8 cellular contexts compared by ENCODE assay signal in the genomic region with DNA sequence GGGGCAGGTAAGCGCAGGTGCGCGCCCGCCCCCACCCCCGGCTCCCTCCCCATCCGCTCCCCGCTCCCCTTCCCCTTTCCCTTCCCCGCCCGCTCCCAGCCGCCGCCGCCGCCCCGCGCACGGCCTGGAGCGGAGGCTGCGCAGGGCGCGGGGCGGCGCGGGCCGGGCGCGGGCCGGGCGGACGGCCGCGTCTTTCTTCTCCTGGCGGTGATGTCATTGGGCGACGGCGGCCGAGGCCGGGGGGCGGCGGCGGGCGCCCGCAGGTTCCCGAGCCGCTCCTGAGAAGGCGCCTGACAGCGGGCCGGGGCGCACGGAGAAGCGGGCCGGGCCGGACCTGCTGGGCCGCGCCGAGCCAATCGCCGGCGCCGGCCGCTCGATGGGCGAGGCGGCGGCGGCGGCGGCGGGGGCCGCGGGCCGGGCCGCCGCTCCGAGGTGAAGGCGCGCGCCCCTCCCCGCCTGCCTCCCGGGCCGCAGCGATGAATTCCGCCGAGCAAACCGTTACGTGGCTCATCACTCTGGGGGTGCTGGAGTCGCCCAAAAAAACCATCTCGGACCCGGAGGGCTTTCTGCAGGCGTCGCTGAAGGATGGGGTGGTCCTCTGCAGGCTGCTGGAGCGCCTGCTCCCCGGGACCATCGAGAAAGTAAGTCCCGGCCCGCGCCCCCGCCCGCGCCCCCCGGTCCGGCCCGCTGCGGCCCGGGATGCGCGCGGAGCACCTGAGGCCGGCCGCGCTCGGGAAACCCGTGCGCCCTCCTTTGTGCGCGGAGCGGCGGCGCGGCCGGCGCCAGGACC. TPM values are rescaled to one million over a fixed set of nuclear protein-coding genes. Genes with fewer than 3 reads are reported as not detected.
DNase-seq lines count a peak whose midpoint lies in the region; ATAC-seq and TF ChIP-seq lines count a peak whose summit lies in the region.

A gene with protein sequence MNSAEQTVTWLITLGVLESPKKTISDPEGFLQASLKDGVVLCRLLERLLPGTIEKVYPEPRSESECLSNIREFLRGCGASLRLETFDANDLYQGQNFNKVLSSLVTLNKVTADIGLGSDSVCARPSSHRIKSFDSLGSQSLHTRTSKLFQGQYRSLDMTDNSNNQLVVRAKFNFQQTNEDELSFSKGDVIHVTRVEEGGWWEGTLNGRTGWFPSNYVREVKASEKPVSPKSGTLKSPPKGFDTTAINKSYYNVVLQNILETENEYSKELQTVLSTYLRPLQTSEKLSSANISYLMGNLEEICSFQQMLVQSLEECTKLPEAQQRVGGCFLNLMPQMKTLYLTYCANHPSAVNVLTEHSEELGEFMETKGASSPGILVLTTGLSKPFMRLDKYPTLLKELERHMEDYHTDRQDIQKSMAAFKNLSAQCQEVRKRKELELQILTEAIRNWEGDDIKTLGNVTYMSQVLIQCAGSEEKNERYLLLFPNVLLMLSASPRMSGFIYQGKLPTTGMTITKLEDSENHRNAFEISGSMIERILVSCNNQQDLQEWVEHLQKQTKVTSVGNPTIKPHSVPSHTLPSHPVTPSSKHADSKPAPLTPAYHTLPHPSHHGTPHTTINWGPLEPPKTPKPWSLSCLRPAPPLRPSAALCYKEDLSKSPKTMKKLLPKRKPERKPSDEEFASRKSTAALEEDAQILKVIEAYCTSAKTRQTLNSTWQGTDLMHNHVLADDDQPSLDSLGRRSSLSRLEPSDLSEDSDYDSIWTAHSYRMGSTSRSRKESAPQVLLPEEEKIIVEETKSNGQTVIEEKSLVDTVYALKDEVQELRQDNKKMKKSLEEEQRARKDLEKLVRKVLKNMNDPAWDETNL (plus strand): TSS at position 260 of the 790 bp plus-strand sequence. CDS start 217 bp downstream, at position 477.

- peaks cover 13% of the 10 kb centered on the region for H3K4me1 Mint-ChIP-seq in activated T-cell treated with anti-CD3 and anti-CD28 coated beads, Interleukin-2, amount 50 U/mL, for 4 hours (ENCODE audit: low read depth)
- peaks cover 53% of the 10 kb centered on the region for H3K4me1 Mint-ChIP-seq in glutamatergic neuron (ENCODE audit: low read depth, unreplicated experiment)

- H3K27me3 Mint-ChIP-seq in activated T-cell treated with anti-CD3 and anti-CD28 coated beads, Interleukin-2, amount 50 U/mL, for 4 hours (ENCODE audit: low read depth), result peaks cover 63% of the 10 kb centered on the region
- H3K27me3 Mint-ChIP-seq in glutamatergic neuron (ENCODE audit: unreplicated experiment), result peaks cover 21% of the 10 kb centered on the region

- H3K36me3 Mint-ChIP-seq in activated T-cell treated with anti-CD3 and anti-CD28 coated beads, Interleukin-2, amount 50 U/mL, for 4 hours (ENCODE audit: insufficient read depth), result no peaks in the 10 kb centered on the region
- H3K36me3 Mint-ChIP-seq in glutamatergic neuron (ENCODE audit: unreplicated experiment), result peaks cover 4% of the 10 kb centered on the region

- peak within 1 kb of the TSS; percentile 82 for H3K4me3 Mint-ChIP-seq in activated T-cell treated with anti-CD3 and anti-CD28 coated beads, Interleukin-2, amount 50 U/mL, for 4 hours
- peak within 1 kb of the TSS; percentile 99 for H3K4me3 Mint-ChIP-seq in glutamatergic neuron (ENCODE audit: unreplicated experiment)

- no peaks in the 10 kb centered on the region for H3K9me3 Mint-ChIP-seq in activated T-cell treated with anti-CD3 and anti-CD28 coated beads, Interleukin-2, amount 50 U/mL, for 4 hours
- peaks cover 27% of the 10 kb centered on the region for H3K9me3 Mint-ChIP-seq in glutamatergic neuron (ENCODE audit: unreplicated experiment)

- peak within 1 kb of the TSS; percentile 99 for H3K27ac Mint-ChIP-seq in glutamatergic neuron (ENCODE audit: unreplicated experiment)

- DNase-seq in Daoy (ENCODE audit: low read depth), result peak; percentile 38
- no peak for DNase-seq in activated T-cell treated with anti-CD3 and anti-CD28 coated beads, Interleukin-2, amount 50 U/mL, for 4 hours
- DNase-seq in glutamatergic neuron, result peak; percentile 79
- DNase-seq in omental fat pad (ENCODE audit: low spot score), result no peak
- DNase-seq in GF-D8 (lab: John Stamatoyannopoulos, UW), result no peak

- ATAC-seq in HG02852 (IDR thresholded peaks at IDR 0.05; ENCODE audit: unreplicated experiment) (peak; percentile 26), omental fat pad (ENCODE audit: low FRiP score) (peak; percentile 59), GM21786 (IDR thresholded peaks at IDR 0.05; ENCODE audit: unreplicated experiment) (no peak), HG02588 (IDR thresholded peaks at IDR 0.05; ENCODE audit: unreplicated experiment) (no peak)
- peak; percentile 53 for ATAC-seq in activated T-cell treated with anti-CD3 and anti-CD28 coated beads, Interleukin-2, amount 50 U/mL, for 4 hours

- TF ChIP-seq CTCF in glutamatergic neuron (IDR thresholded peaks at IDR 0.05; ENCODE audit: partially characterized antibody, unreplicated experiment), result no peak
- no peak for TF ChIP-seq CTCF in omental fat pad (IDR thresholded peaks at IDR 0.05)

RNA-seq across cellular contexts. Expression of the gene that starts here (rescaled TPM):
- total RNA-seq in Daoy (2014; rRNA removed; shearing (Covaris generic)), result 8.8 and 12.6 TPM in 2 replicates
- total RNA-seq in activated T-cell treated with anti-CD3 and anti-CD28 coated beads, Interleukin-2, amount 50 U/mL, for 4 hours, result 10 to 100 TPM; 42.8 to 49.6 (median 45.1) TPM
- total RNA-seq in glutamatergic neuron (ENCODE audit: unreplicated experiment) (227 TPM), omental fat pad (100 to 1,000 TPM in 2 of 4 donors, 10 to 100 TPM in 2; 69.9 to 163 (median 102) TPM)

Comparison
In these comparisons a context has a peak if more than half of its experiments do, and no peak if none do; other contexts are left out.
1. DNase-seq: peak in Daoy (single experiment) and glutamatergic neuron (single experiment); none in activated T-cell treated with anti-CD3 and anti-CD28 coated beads, Interleukin-2, amount 50 U/mL, for 4 hours (single experiment), omental fat pad (single experiment) and GF-D8 (single experiment).
2. ATAC-seq: peak in HG02852 (single experiment), activated T-cell treated with anti-CD3 and anti-CD28 coated beads, Interleukin-2, amount 50 U/mL, for 4 hours (2 of 2) and omental fat pad (single experiment); none in GM21786 (single experiment) and HG02588 (single experiment).